Comparison of ENCODE assay signal across 21 cellular contexts in the genomic region with DNA sequence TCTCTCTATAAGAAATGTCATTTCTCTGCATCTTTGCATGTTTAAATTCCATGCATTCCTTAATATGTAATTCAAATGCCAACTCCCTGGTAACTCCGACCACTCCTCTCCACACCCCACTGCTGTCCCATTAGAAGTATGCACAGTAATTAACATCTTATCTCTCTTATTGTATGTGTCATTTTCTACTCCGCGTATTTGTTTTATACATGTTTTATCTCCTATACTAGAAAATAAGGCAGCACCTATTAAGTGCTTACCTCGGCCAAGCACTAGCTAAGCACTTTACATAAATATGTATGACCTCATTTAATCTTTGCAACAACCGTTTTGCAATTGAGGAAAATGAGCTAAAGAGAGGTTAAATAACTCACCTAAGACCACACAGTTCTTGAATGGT.
DNase-seq lines count a peak whose midpoint lies in the region; ATAC-seq and TF ChIP-seq lines count a peak whose summit lies in the region.
"Had no signal": no experiment of that assay in that cellular context is flagged by ENCODE, and none has a peak within 500 bp of the region (broad histone marks: within the 10 kb centered on the region; RNA-seq: fewer than 3 reads in every experiment).

No MANE protein-coding gene starts in this region.

- H3F3A ChIP-seq in PC-3 (ENCODE audit: low read length, unreplicated experiment): no peaks in the 10 kb centered on the region

- no peaks in the 10 kb centered on the region for H3K36me3 ChIP-seq in Caco-2 (ENCODE audit: control insufficient read depth, insufficient read depth, low read length)
- H3K36me3 ChIP-seq in left lung: no peaks in the 10 kb centered on the region
- no peaks in the 10 kb centered on the region for H3K36me3 ChIP-seq in PC-3 (ENCODE audit: low read depth, low read length)
- H3K36me3 ChIP-seq: BLaER1 had no signal

- no peaks in the 10 kb centered on the region for H3K9me2 ChIP-seq in PC-3 (replicated peaks; ENCODE audit: low read length)

- H3K4me1 ChIP-seq in Caco-2: peaks cover 12% of the 10 kb centered on the region
- no peaks in the 10 kb centered on the region for H3K4me1 ChIP-seq in left lung
- H3K4me1 ChIP-seq in PC-3 (ENCODE audit: insufficient read depth, low read length): no peaks in the 10 kb centered on the region
- H3K4me1 ChIP-seq: BLaER1 had no signal

- H4K20me1 ChIP-seq in PC-3 (ENCODE audit: low read length): no peaks in the 10 kb centered on the region
- H4K20me1 ChIP-seq: BLaER1 had no signal

- TF ChIP-seq RAD21 in Ishikawa (IDR thresholded peaks at IDR 0.05; ENCODE audit: low read depth): no peak

- H3K4me3 Mint-ChIP-seq in Caco-2 (ENCODE audit: unreplicated experiment): no peak overlapping the region
- H3K4me3 Mint-ChIP-seq: CD8-positive, alpha-beta T cell; H9 had no signal

- H3K27ac ChIP-seq in left lung (no peak overlapping the region), PC-3 (ENCODE audit: low read length) (no peak overlapping the region)
- H3K27ac ChIP-seq: BLaER1 had no signal

- H3K4me3 ChIP-seq in Caco-2 (ENCODE audit: low read depth, low read length) (no peak overlapping the region), left lung (no peak overlapping the region), PC-3 (ENCODE audit: low read length) (no peak overlapping the region)
- H3K4me3 ChIP-seq: BLaER1 had no signal

- CTCF ChIA-PET in Caco-2 (lab: Charles Lee): interaction anchor here (0.6 kb wide), 1 partner anchor 164 kb away, joined by 3 read pairs; no protein-coding TSS in a partner anchor
- CTCF ChIA-PET in PC-3 (lab: Charles Lee): no interaction called here

- intact Hi-C loops in Caco-2 (cut with micrococcal nuclease; ENCODE audit: unreplicated experiment) (no loop called here), left lung (cut with DNase I) (no loop called here), PC-3 (cut with micrococcal nuclease) (no loop called here)

- H3K27me3 Mint-ChIP-seq in Caco-2 (ENCODE audit: insufficient read depth, unreplicated experiment): no peaks in the 10 kb centered on the region

- H3K79me2 ChIP-seq in PC-3 (ENCODE audit: low read length): no peaks in the 10 kb centered on the region

- DNase-seq in Caco-2 (peak; percentile 15 to 39), amniotic epithelial cell (ENCODE audit: low read depth) (peak; percentile 55), left lung (no peak), occipital lobe (lab: John Stamatoyannopoulos, UW) (no peak), PC-3 (no peak), ureter (ENCODE audit: low spot score) (no peak)
- DNase-seq: 8988T; CD8-positive, alpha-beta T cell; DND-41; GF-D8; H9; KG1; NCI-H1048; NCI-H146; NCI-H510A treated with DMSO at 0.1 percent for 48 hours; Right ventricle myocardium superior had no signal

- BruUV-seq in Caco-2 (replicated peaks; lab: Mats Ljungman, UMichigan) (no TSS peak), PC-3 (replicated peaks; lab: Mats Ljungman, UMichigan) (no TSS peak)

- TF ChIP-seq EP300 in Ishikawa (IDR thresholded peaks at IDR 0.05; ENCODE audit: borderline replicate concordance): no peak

- no peak overlapping the region for H3K4me2 ChIP-seq in PC-3 (ENCODE audit: low read length)
- H3K4me2 ChIP-seq: BLaER1 had no signal

- H3K27me3 ChIP-seq in Caco-2 (replicated peaks; ENCODE audit: control insufficient read depth, insufficient read depth, low read length) (no peaks in the 10 kb centered on the region), left lung (no peaks in the 10 kb centered on the region), PC-3 (ENCODE audit: low read length) (no peaks in the 10 kb centered on the region; the same call in 1 of the 2 replicates)
- H3K27me3 ChIP-seq: BLaER1 had no signal

- no peak overlapping the region for H3K9ac ChIP-seq in PC-3 (ENCODE audit: low read length)
- H3K9ac ChIP-seq: BLaER1 had no signal

- peaks cover 17% of the 10 kb centered on the region for H3K4me1 Mint-ChIP-seq in Caco-2 (ENCODE audit: low read depth, unreplicated experiment)

- no peak for TF ChIP-seq CTCF in Caco-2 (IDR thresholded peaks at IDR 0.05; ENCODE audit: insufficient read depth in 1 of 2, low read depth in 1 of 2, low read length in 1 of 2, severe bottlenecking in 1 of 2, unreplicated experiment in 1 of 2)
- TF ChIP-seq CTCF in left lung (IDR thresholded peaks at IDR 0.05): no peak
- no peak for TF ChIP-seq CTCF in PC-3 (conservative IDR thresholded peaks at IDR 0.05; ENCODE audit: low read depth, low read length)

- peaks cover 15% of the 10 kb centered on the region for H3K9me3 Mint-ChIP-seq in Caco-2 (ENCODE audit: unreplicated experiment)
- H3K9me3 Mint-ChIP-seq: CD8-positive, alpha-beta T cell; H9 had no signal

- peaks cover 6% of the 10 kb centered on the region for H3K36me3 Mint-ChIP-seq in Caco-2 (ENCODE audit: insufficient read depth, unreplicated experiment)
- H3K36me3 Mint-ChIP-seq: CD8-positive, alpha-beta T cell had no signal

- no peaks in the 10 kb centered on the region for H3K9me3 ChIP-seq in Caco-2
- H3K9me3 ChIP-seq in left lung: no peaks in the 10 kb centered on the region
- no peaks in the 10 kb centered on the region for H3K9me3 ChIP-seq in PC-3 (ENCODE audit: low read length)
- H3K9me3 ChIP-seq: BLaER1 had no signal

- ATAC-seq in left lung (peak; percentile 54), HG03520 (IDR thresholded peaks at IDR 0.05; ENCODE audit: unreplicated experiment) (no peak), PC-3 (no peak)
- ATAC-seq: CD8-positive, alpha-beta T cell; Panc1; SK-N-SH treated with all-trans-retinoic acid at 6 μM for 48 hours had no signal

- H2AFZ ChIP-seq in PC-3 (ENCODE audit: low read length): no peak overlapping the region

- H3K27ac Mint-ChIP-seq in Caco-2 (ENCODE audit: unreplicated experiment): peak overlapping the region; percentile 16
- H3K27ac Mint-ChIP-seq: CD8-positive, alpha-beta T cell; H9 had no signal

- POLR2A ChIA-PET in Caco-2 (lab: Charles Lee) (no interaction called here), PC-3 (lab: Charles Lee; ENCODE audit: unreplicated experiment) (no interaction called here)

TF ChIP-seq in Ishikawa, 13 proteins besides CTCF, POLR2A, EP300 and RAD21:
- TF ChIP-seq TEAD4 (IDR thresholded peaks at IDR 0.05) (0 out of 2 replicates have a peak, but pooled peaks have one; percentile 27), CREB1 (IDR thresholded peaks at IDR 0.05; ENCODE audit: low read depth) (no peak), YY1 (IDR thresholded peaks at IDR 0.05; ENCODE audit: low read depth) (no peak), REST (IDR thresholded peaks at IDR 0.05; ENCODE audit: low read depth) (no peak), FOXM1 (IDR thresholded peaks at IDR 0.05; ENCODE audit: borderline replicate concordance, low read depth) (no peak), ZBTB7A (IDR thresholded peaks at IDR 0.05; ENCODE audit: low read depth) (no peak), EGR1 (IDR thresholded peaks at IDR 0.05) (no peak)
- TF ChIP-seq, protein P1, sequence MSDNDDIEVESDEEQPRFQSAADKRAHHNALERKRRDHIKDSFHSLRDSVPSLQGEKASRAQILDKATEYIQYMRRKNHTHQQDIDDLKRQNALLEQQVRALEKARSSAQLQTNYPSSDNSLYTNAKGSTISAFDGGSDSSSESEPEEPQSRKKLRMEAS (IDR thresholded peaks at IDR 0.05): no peak

Comparison
In these comparisons a context has a peak if more than half of its experiments do, and no peak if none do; other contexts are left out.
1. DNase-seq: peak in Caco-2 (2 of 2) and amniotic epithelial cell (single experiment); none in left lung (0 of 2), occipital lobe (single experiment), PC-3 (single experiment) and ureter (single experiment).